Comparison of ENCODE assay signal across 8 cellular contexts in the genomic region with DNA sequence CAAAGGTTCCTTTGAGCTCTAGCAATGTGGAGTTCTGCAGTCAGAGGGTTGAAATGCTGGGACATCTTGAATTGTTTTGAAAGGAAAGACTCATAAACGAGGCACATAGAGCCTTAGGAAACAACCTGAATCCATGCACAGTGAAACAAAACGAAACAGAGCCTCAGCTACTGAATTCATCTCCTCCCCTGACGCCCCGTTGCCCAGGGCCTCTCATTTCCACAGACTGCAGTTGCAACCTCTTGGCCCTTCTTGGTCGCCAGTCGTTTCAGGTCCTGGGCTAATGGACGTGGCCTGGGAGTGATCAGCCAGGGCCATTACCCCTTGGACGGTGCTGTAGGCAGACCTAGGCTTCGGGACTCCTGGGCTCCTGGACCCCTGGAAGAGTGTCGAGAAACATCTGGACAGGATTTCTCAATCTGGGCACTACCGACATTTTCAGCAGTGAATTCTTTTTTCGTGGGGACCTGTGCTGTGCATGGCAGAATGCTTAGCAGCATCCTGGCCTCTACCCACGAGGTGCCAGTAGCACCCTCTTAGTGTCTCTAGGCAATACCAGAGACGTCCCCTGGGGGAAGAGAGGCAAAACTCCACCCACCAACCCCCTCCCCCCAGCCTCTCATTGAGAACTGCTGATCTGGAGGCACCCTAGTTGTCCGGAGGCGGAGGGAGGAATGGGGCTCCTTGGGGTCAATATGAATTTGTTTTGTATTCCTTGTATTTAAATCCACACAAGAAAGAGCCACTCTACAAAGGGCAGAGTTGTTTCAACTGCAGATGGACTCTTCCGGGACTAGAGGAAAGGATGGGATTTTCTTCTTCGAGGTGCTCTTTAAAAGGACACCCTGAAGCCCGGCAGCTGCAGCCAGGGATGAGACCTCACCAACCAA. TPM values are rescaled to one million over a fixed set of nuclear protein-coding genes. Genes with fewer than 3 reads are reported as not detected.
DNase-seq lines count a peak whose midpoint lies in the region; ATAC-seq and TF ChIP-seq lines count a peak whose summit lies in the region.

No MANE protein-coding gene starts in this region.

- H3K4me3 ChIP-seq in right atrium auricular region = no peak overlapping the region
- no peak overlapping the region for H3K4me3 ChIP-seq in esophagus (ENCODE audit: low read depth in 1 of 2, low read length in 2 of 2)
- no peak overlapping the region for H3K4me3 ChIP-seq in urinary bladder (ENCODE audit: low read depth, low read length)
- no peak overlapping the region for H3K4me3 ChIP-seq in gastrocnemius medialis

- in situ Hi-C loops in gastrocnemius medialis (cut with MboI; ENCODE audit: low sequenced_read_pairs in 4 of 4) = loop anchor here in 3 of 4 donors (10.0 to 25.0 kb wide), 3 partner anchors 48 to 711 kb away; no protein-coding TSS in a partner anchor

- H3K4me1 ChIP-seq in right atrium auricular region (peaks cover 0 to 26% of the 10 kb centered on the region in 2 donors), esophagus (ENCODE audit: control insufficient read depth in 2 of 2, insufficient read depth in 2 of 2, low read length in 1 of 2) (peaks cover 0 to 8% of the 10 kb centered on the region in 2 donors), urinary bladder (ENCODE audit: insufficient read depth) (no peaks in the 10 kb centered on the region), gastrocnemius medialis (peaks cover 13 to 19% of the 10 kb centered on the region in 2 donors)

- intact Hi-C loops in left ventricle myocardium superior (cut with micrococcal nuclease) (no loop called here), gastrocnemius medialis (cut with DNase I; ENCODE audit: low total_unique reads) (loop anchor here (5.0 to 10.0 kb wide), 2 partner anchors 138 to 711 kb away; no protein-coding TSS in a partner anchor), sciatic nerve (cut with DNase I) (no loop called here)

- H3K9me3 ChIP-seq in right atrium auricular region = no peaks in the 10 kb centered on the region
- no peaks in the 10 kb centered on the region for H3K9me3 ChIP-seq in esophagus (ENCODE audit: control insufficient read depth in 2 of 2, insufficient read depth in 1 of 2, low read depth in 1 of 2, low read length in 1 of 2)
- no peaks in the 10 kb centered on the region for H3K9me3 ChIP-seq in gastrocnemius medialis

- WGBS in esophagus, 2 donors = 76 to 81% methylated on average over 19 of the region's 19 CpGs
- WGBS in urinary bladder = 85% methylated on average over 19 of the region's 19 CpGs

- ATAC-seq in left ventricle myocardium superior (no peak), HG02852 (IDR thresholded peaks at IDR 0.05; ENCODE audit: unreplicated experiment) (no peak), gastrocnemius medialis (no peak), sciatic nerve (no peak)

- H3K36me3 ChIP-seq in right atrium auricular region = no peaks in the 10 kb centered on the region
- no peaks in the 10 kb centered on the region for H3K36me3 ChIP-seq in esophagus (ENCODE audit: control insufficient read depth in 2 of 2, insufficient read depth in 2 of 2, low read length in 1 of 2)
- no peaks in the 10 kb centered on the region for H3K36me3 ChIP-seq in urinary bladder (ENCODE audit: insufficient read depth)
- H3K36me3 ChIP-seq in gastrocnemius medialis = no peaks in the 10 kb centered on the region

- H3K27me3 ChIP-seq in right atrium auricular region (no peaks in the 10 kb centered on the region), esophagus (ENCODE audit: control insufficient read depth in 1 of 2, insufficient read depth in 2 of 2, low read length in 2 of 2) (no peaks in the 10 kb centered on the region), gastrocnemius medialis (no peaks in the 10 kb centered on the region)

- no peak for TF ChIP-seq POLR2A in gastrocnemius medialis (IDR thresholded peaks at IDR 0.05)

- DNase-seq in right atrium auricular region (ENCODE audit: low spot score) = no peak
- DNase-seq in left ventricle myocardium superior = no peak
- peak; percentile 12 for DNase-seq in T-helper 9 cell
- no peak for DNase-seq in gastrocnemius medialis
- no peak for DNase-seq in sciatic nerve (ENCODE audit: low spot score)

- TF ChIP-seq CTCF in right atrium auricular region (IDR thresholded peaks at IDR 0.05) (no peak), gastrocnemius medialis (IDR thresholded peaks at IDR 0.05 in 4 of 5, conservative IDR thresholded peaks at IDR 0.05 in 1 of 5) (no peak)

- H3K27ac ChIP-seq in right atrium auricular region (peak overlapping the region; percentile 82 to 83), esophagus (ENCODE audit: low read depth in 2 of 2, low read length in 1 of 2) (peak overlapping the region; percentile 38 to 95), urinary bladder (ENCODE audit: low read depth) (peak overlapping the region; percentile 61), gastrocnemius medialis (peak overlapping the region in 1 of 4 donors; percentile 77)

RNA-seq across cellular contexts. Expression of a gene that starts 50.2 kb away (rescaled TPM):
- total RNA-seq in right atrium auricular region (1 to 10 TPM; 4.9 to 6.2 TPM), left ventricle myocardium superior (19.4 TPM), urinary bladder (12.1 TPM), gastrocnemius medialis (1 to 10 TPM; 3.9 to 7.7 (median 6.3) TPM), sciatic nerve (13.2 TPM)
- polyA plus RNA-seq in esophagus (1 to 10 TPM; 4.8 to 5.4 TPM), urinary bladder (9.6 TPM)
